20 cellular contexts compared by ENCODE assay signal in the genomic region with DNA sequence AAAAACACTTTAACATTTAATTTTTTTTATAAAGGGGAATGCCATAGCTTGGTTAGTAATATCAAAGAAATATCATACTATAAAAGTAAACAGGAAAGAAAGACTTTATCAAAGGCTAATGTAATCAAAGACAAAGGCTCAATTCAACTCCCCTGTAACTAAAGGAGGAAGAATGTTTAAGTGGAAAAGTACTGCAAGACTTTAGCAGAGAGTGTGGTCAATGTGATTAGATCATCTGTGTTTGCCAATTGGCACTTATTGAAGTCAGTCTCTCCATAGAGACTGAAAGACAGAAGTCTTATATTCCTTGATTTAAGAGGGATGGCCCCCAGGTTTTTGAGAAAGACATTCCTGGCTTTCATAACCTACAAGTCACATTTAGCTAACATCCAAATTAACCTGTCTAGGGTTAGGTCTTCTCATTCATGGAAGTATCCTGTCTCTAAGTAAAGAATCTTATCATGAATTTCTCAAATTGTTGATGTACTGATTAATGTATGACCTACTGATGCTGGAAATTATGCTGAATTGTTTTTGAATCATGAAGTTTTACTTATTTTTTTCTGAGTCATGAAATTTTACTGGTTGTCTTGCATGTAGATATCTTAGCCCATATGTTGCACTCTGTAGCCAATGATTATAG.
"Had no signal": no experiment of that assay in that cellular context is flagged by ENCODE, and none has a peak within 500 bp of the region (broad histone marks: within the 10 kb centered on the region; RNA-seq: fewer than 3 reads in every experiment).

No MANE protein-coding gene starts in this region.

- DNase-seq: activated CD4-positive, alpha-beta T cell treated with anti-CD3 and anti-CD28 coated beads, Interleukin-2, amount 10 ng/mL, durations not matched to agents 7 days and 5 days; activated CD8-positive, alpha-beta memory T cell treated with anti-CD3 and anti-CD28 coated beads, Interleukin-2, amount 50 U/mL, for 4 hours; activated naive CD4-positive, alpha-beta T cell treated with anti-CD3 and anti-CD28 coated beads for 36 hours; activated T-cell treated with anti-CD3 and anti-CD28 coated beads, Interleukin-2, amount 50 U/mL, for 4 hours; colonic mucosa; erythroblast; gastrocnemius medialis; head of caudate nucleus; kidney glomerular epithelial cell; mesenchymal stem cell; mucosa of descending colon; naive B cell; stimulated activated CD4-positive, alpha-beta T cell treated with anti-CD3 and anti-CD28 coated beads, Interleukin-12 subunit alpha, Interleukin-12 subunit beta, amount 100 ng/mL, for 4 hours; stimulated activated CD4-positive, alpha-beta T cell treated with anti-CD3 and anti-CD28 coated beads, Interleukin-1b, Interleukin-23, amount 100 ng/mL, for 48 hours; stimulated activated CD8-positive, alpha-beta memory T cell treated with anti-CD3 and anti-CD28 coated beads, Interleukin-4, amount 100 ng/mL, for 48 hours; stimulated activated naive CD4-positive, alpha-beta T cell; T1000; thyroid gland; uterus had no signal

- ATAC-seq: activated CD4-positive, CD25-positive, alpha-beta regulatory T cell treated with anti-CD3 and anti-CD28 coated beads, Interleukin-2, amount 50 U/mL, for 24 hours; activated T-cell treated with anti-CD3 and anti-CD28 coated beads, Interleukin-2, amount 50 U/mL, for 4 hours; gastrocnemius medialis; mucosa of descending colon had no signal
